21 cellular contexts compared by ENCODE assay signal in the genomic region with DNA sequence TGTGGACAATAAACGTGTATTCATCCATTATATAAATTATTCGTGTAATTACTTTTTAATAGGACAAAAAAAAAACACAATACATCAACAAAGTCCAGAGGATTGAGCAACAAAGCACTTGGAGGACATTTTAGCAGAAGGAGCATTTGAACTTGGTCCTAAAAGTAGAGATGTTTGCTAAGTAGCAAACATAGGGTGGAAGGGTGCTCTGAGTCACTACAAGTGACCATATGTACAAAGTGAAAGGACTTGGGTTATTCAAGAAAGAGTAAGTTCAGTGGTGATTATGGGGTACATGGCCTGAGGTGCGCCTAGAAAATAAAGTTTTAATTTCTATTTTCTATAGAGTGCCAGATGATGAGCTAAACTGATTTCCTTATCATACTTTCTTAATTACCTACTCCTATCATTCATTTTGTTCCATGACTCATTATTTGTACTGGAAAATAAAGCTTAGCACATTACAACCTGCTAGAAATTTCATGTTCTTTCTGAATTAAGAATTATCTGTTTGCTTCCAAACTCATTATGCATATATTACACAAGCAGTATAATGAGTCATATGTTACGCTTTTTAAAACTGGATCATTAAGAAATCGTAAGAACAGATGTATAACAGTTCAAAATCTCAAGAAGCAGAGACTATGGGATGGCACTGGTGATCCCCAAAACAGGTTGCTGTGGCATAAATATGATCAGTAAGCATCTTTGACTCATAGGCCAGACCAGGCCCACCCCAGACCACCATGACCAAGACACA. TPM values are rescaled to one million over a fixed set of nuclear protein-coding genes. Genes with fewer than 3 reads are reported as not detected.
A peak's percentile ranks its signal among the peaks of the same experiment; 100 is the strongest.
DNase-seq lines count a peak whose midpoint lies in the region; ATAC-seq and TF ChIP-seq lines count a peak whose summit lies in the region.
"Had no signal": no experiment of that assay in that cellular context is flagged by ENCODE, and none has a peak within 500 bp of the region (broad histone marks: within the 10 kb centered on the region; RNA-seq: fewer than 3 reads in every experiment).

No MANE protein-coding gene starts in this region.

- H3K36me3 Mint-ChIP-seq in HFFc6 (ENCODE audit: low read depth) (peaks cover 5% of the 10 kb centered on the region; the same call in 1 of the 2 replicates), type B pancreatic cell (no peaks in the 10 kb centered on the region)

- H3K27ac Mint-ChIP-seq in HFFc6, result peak overlapping the region; percentile 71
- H3K27ac Mint-ChIP-seq in type B pancreatic cell, result no peak overlapping the region
- H3K27ac Mint-ChIP-seq: CD4-positive, alpha-beta T cell; IgD-negative memory B cell had no signal

- H3K36me3 ChIP-seq in RWPE2 (ENCODE audit: low read depth) (no peaks in the 10 kb centered on the region), lower lobe of right lung (no peaks in the 10 kb centered on the region)
- H3K36me3 ChIP-seq: BLaER1 had no signal

- no peak for DNase-seq in HFFc6
- no peak for DNase-seq in RWPE2 (ENCODE audit: low spot score)
- peak; percentile 73 for DNase-seq in epithelial cell of esophagus (ENCODE audit: low read depth)
- peak; percentile 27 to 45 for DNase-seq in foreskin keratinocyte
- no peak for DNase-seq in dorsolateral prefrontal cortex
- DNase-seq in lower lobe of right lung, result no peak
- no peak for DNase-seq in type B pancreatic cell (ENCODE audit: extremely low spot score, unreplicated experiment)
- DNase-seq: CD4-positive, alpha-beta T cell; COR-L47; DMS79; GOT3; NCI-H1694 treated with DMSO at 0.1 percent for 48 hours; NCI-H2081 treated with DMSO at 0.1 percent for 48 hours; NCI-H2171 treated with DMSO at 0.1 percent for 48 hours; NCI-H524 treated with DMSO at 0.1 percent for 48 hours; NCI-H82; SHP77 had no signal

- H3K4me1 Mint-ChIP-seq in HFFc6 (ENCODE audit: low read depth) (peaks cover 28% of the 10 kb centered on the region), type B pancreatic cell (ENCODE audit: unreplicated experiment) (no peaks in the 10 kb centered on the region)

- intact Hi-C loops in dorsolateral prefrontal cortex (cut with DNase I), result no loop called here
- intact Hi-C loops in lower lobe of right lung (cut with DNase I), result no loop called here

- no peak for TF ChIP-seq CTCF in HFFc6 (IDR thresholded peaks at IDR 0.05)
- no peak for TF ChIP-seq CTCF in RWPE2 (IDR thresholded peaks at IDR 0.05; ENCODE audit: poor library complexity, severe bottlenecking)
- no peak for TF ChIP-seq CTCF in epithelial cell of esophagus (IDR thresholded peaks at IDR 0.05; ENCODE audit: insufficient read depth, low read depth, low read length, missing control alignments)
- no peak for TF ChIP-seq CTCF in foreskin keratinocyte (conservative IDR thresholded peaks at IDR 0.05)
- TF ChIP-seq CTCF in dorsolateral prefrontal cortex (IDR thresholded peaks at IDR 0.05 in 54 of 56, conservative IDR thresholded peaks at IDR 0.05 in 2 of 56; ENCODE audit: low read depth in 1 of 56, partially characterized antibody in 56 of 56), result no peak
- no peak for TF ChIP-seq CTCF in lower lobe of right lung (IDR thresholded peaks at IDR 0.05)
- TF ChIP-seq CTCF in type B pancreatic cell (conservative IDR thresholded peaks at IDR 0.05), result no peak

- H3K9me3 Mint-ChIP-seq in HFFc6, result no peaks in the 10 kb centered on the region
- no peaks in the 10 kb centered on the region for H3K9me3 Mint-ChIP-seq in type B pancreatic cell

- H3K27me3 ChIP-seq in RWPE2 (ENCODE audit: insufficient read depth, poor library complexity, severe bottlenecking) (no peaks in the 10 kb centered on the region), foreskin keratinocyte (no peaks in the 10 kb centered on the region), dorsolateral prefrontal cortex (peaks cover 0 to 4% (median 0%) of the 10 kb centered on the region in 45 donors), lower lobe of right lung (ENCODE audit: low read depth) (no peaks in the 10 kb centered on the region)
- H3K27me3 ChIP-seq: BLaER1 had no signal

- H3K27me3 Mint-ChIP-seq in HFFc6 (ENCODE audit: insufficient read depth), result peaks cover 2% of the 10 kb centered on the region; the same call in 1 of the 2 replicates
- no peaks in the 10 kb centered on the region for H3K27me3 Mint-ChIP-seq in type B pancreatic cell

- H3K4me3 ChIP-seq in RWPE2 (ENCODE audit: severe bottlenecking) (no peak overlapping the region), epithelial cell of esophagus (ENCODE audit: low read length) (no peak overlapping the region), dorsolateral prefrontal cortex (no peak overlapping the region), lower lobe of right lung (no peak overlapping the region)
- H3K4me3 ChIP-seq: BLaER1 had no signal

- H3K4me1 ChIP-seq in RWPE2 (ENCODE audit: insufficient read depth, poor library complexity, severe bottlenecking) (peaks cover 14% of the 10 kb centered on the region), foreskin keratinocyte (peaks cover 26% of the 10 kb centered on the region), lower lobe of right lung (no peaks in the 10 kb centered on the region)
- H3K4me1 ChIP-seq: BLaER1 had no signal

- H3K9me3 ChIP-seq in RWPE2 (ENCODE audit: severe bottlenecking), result no peaks in the 10 kb centered on the region
- no peaks in the 10 kb centered on the region for H3K9me3 ChIP-seq in lower lobe of right lung
- H3K9me3 ChIP-seq: BLaER1 had no signal

- peak; percentile 29; the same call in 1 of the 3 replicates for ATAC-seq in RWPE2 (ENCODE audit: low read depth)
- ATAC-seq in foreskin keratinocyte, result peak; percentile 16
- no peak for ATAC-seq in HG02588 (IDR thresholded peaks at IDR 0.05; ENCODE audit: unreplicated experiment)
- ATAC-seq in lower lobe of right lung, result no peak
- ATAC-seq: HCT116 had no signal

- H3K4me3 Mint-ChIP-seq in HFFc6, result peak overlapping the region; percentile 52
- H3K4me3 Mint-ChIP-seq in type B pancreatic cell, result no peak overlapping the region
- H3K4me3 Mint-ChIP-seq: CD4-positive, alpha-beta T cell; IgD-negative memory B cell had no signal

- H3K27ac ChIP-seq in RWPE2 (ENCODE audit: poor library complexity, severe bottlenecking) (peak overlapping the region; percentile 22), foreskin keratinocyte (peak overlapping the region; percentile 10), dorsolateral prefrontal cortex (peak overlapping the region in 6 of 59 donors; percentile 2 to 35 (median 20)), lower lobe of right lung (no peak overlapping the region)
- H3K27ac ChIP-seq: BLaER1 had no signal

RNA-seq across cellular contexts. Expression of a gene that starts 13.0 kb away (rescaled TPM):
- total RNA-seq in HFFc6 (2021; fragmentation: NEBNext Ultra II Directional; extraction: Animal tissue kit (Norgen Biotek cat#: 25700)), result under 1 TPM in 4 of 6 experiments, not detected in 2; 0.31 to 0.48 (median 0.39) TPM
- total RNA-seq in foreskin keratinocyte (7.3 and 8.1 TPM in 2 replicates), dorsolateral prefrontal cortex (1 to 10 TPM in 88 of 120 experiments, under 1 TPM in 30, not detected in 2; 0.22 to 6.8 (median 1.6) TPM), lower lobe of right lung (2.9 TPM), type B pancreatic cell (ENCODE audit: low replicate concordance) (1.4 and 7.4 TPM in 2 replicates)
- 6.9 and 9.2 TPM in 2 replicates for polyA plus RNA-seq in foreskin keratinocyte
- total RNA-seq: CD4-positive, alpha-beta T cell had no signal
- polyA plus RNA-seq: IgD-negative memory B cell had no signal

Comparison
In these comparisons a context has a peak if more than half of its experiments do, and no peak if none do; other contexts are left out.
1. DNase-seq: peak in epithelial cell of esophagus (single experiment) and foreskin keratinocyte (2 of 2); none in HFFc6 (single experiment), RWPE2 (single experiment), dorsolateral prefrontal cortex (0 of 10), lower lobe of right lung (single experiment) and type B pancreatic cell (single experiment).
2. ATAC-seq: peak in RWPE2 (single experiment) and foreskin keratinocyte (single experiment); none in HG02588 (single experiment) and lower lobe of right lung (0 of 2).